ENCODE assay signal across 8 cellular contexts in genomic region chr19:7920520-7921301, GRCh38. TPM values are rescaled to one million over a fixed set of nuclear protein-coding genes. Genes with fewer than 3 reads are reported as not detected.
DNase-seq lines count a peak whose midpoint lies in the region; ATAC-seq and TF ChIP-seq lines count a peak whose summit lies in the region.

No MANE protein-coding gene starts in this region.

- H3K4me1 ChIP-seq in HCT116 (ENCODE audit: control insufficient read depth in 1 of 2, insufficient read depth in 2 of 2, low read length in 2 of 2) = peaks cover 21 to 64% of the 10 kb centered on the region in 2 experiments; a peak in 3 of 4 replicates

- no peak for TF ChIP-seq CTCF in HCT116 (IDR thresholded peaks at IDR 0.05 in 2 of 3, conservative IDR thresholded peaks at IDR 0.05 in 1 of 3; ENCODE audit: borderline replicate concordance in 1 of 3, insufficient read depth in 1 of 3, low read depth in 2 of 3, low read length in 2 of 3)
- TF ChIP-seq CTCF in omental fat pad (IDR thresholded peaks at IDR 0.05) = no peak

- ATAC-seq in HCT116 = peak; percentile 42
- ATAC-seq in omental fat pad (ENCODE audit: low FRiP score) = peak; percentile 75

- no peak for TF ChIP-seq POLR2A in HCT116 (IDR thresholded peaks at IDR 0.05; ENCODE audit: borderline replicate concordance, extremely low read depth, insufficient read depth, insufficient read length)

- RAD21 ChIA-PET in HCT116 (lab: Charles Lee; ENCODE audit: low non-redundant PET in 1 of 2, low total read pairs in 2 of 2, uncharacterized antibody in 2 of 2, unreplicated experiment in 2 of 2) = interaction anchor here (0.6 to 2.0 kb wide), 9 partner anchors 8 to 579 kb away, joined by 3 to 9 read pairs (median 6); partner anchors contain the start of gene TIMM44 (in 1 of the 2)

- no peaks in the 10 kb centered on the region for H4K20me1 ChIP-seq in HCT116 (ENCODE audit: insufficient read depth)

- DNase-seq in G401 (ENCODE audit: low spot score) = peak; percentile 97
- peak; percentile 89 for DNase-seq in HCT116 (ENCODE audit: low read depth, low spot score)
- DNase-seq in NAMALWA (ENCODE audit: low spot score) = peak; percentile 95
- peak; percentile 85 for DNase-seq in SK-N-DZ (ENCODE audit: low spot score)
- DNase-seq in activated naive CD4-positive, alpha-beta T cell treated with anti-CD3 and anti-CD28 coated beads, Interleukin-2, amount 50 U/mL, for 16 hours = peak; percentile 98
- DNase-seq in globus pallidus (ENCODE audit: low spot score) = peak; percentile 98
- DNase-seq in omental fat pad (ENCODE audit: low spot score) = peak; percentile 100

- no peaks in the 10 kb centered on the region for H3K9me3 ChIP-seq in HCT116 (ENCODE audit: control insufficient read depth in 1 of 2, insufficient read depth in 1 of 2, low read depth in 1 of 2, low read length in 2 of 2)

- BruUV-seq in HCT116 (replicated peaks; lab: Mats Ljungman, UMichigan) = TSS peak; percentile 34

- POLR2A ChIA-PET in HCT116 (lab: Charles Lee) = interaction anchor here (0.6 to 2.7 kb wide), 17 partner anchors 9 to 1410 kb away, joined by 3 to 33 read pairs (median 6); partner anchors contain the start of genes LRRC8E, MAP2K7 and TIMM44

- peaks cover 10% of the 10 kb centered on the region; the same call in 1 of the 2 replicates for H3K79me2 ChIP-seq in HCT116 (ENCODE audit: insufficient read depth, low read length)

- H3K27ac ChIP-seq in HCT116 (ENCODE audit: low read depth, low read length) (peak overlapping the region; percentile 89), temporal lobe (ENCODE audit: low read depth, low read length) (peak overlapping the region; percentile 53)

- TF ChIP-seq RAD21 in HCT116 (IDR thresholded peaks at IDR 0.05; ENCODE audit: low read depth) = no peak

- H3K4me2 ChIP-seq in HCT116 (ENCODE audit: low read length) = peak overlapping the region; percentile 91

- H3K9ac ChIP-seq in HCT116 (ENCODE audit: low read length) = peak overlapping the region; percentile 89

- H3K27me3 ChIP-seq in HCT116 (ENCODE audit: insufficient read depth, low read length) = no peaks in the 10 kb centered on the region

- H2AFZ ChIP-seq in HCT116 (ENCODE audit: low read depth, low read length, poor library complexity, severe bottlenecking) = no peak overlapping the region

- H3K9me2 ChIP-seq in HCT116 (ENCODE audit: insufficient read depth) = no peaks in the 10 kb centered on the region

- peak overlapping the region; percentile 66 to 74 for H3K4me3 ChIP-seq in HCT116 (replicated peaks in 1 of 2; ENCODE audit: low read depth in 1 of 2, low read length in 2 of 2)

- peaks cover 0 to 12% of the 10 kb centered on the region in 2 experiments; a peak in 3 of 4 replicates for H3K36me3 ChIP-seq in HCT116 (ENCODE audit: control insufficient read depth in 1 of 2, insufficient read depth in 2 of 2, low read length in 2 of 2)

- CTCF ChIA-PET in HCT116 (lab: Charles Lee) = interaction anchor here (0.6 to 5.2 kb wide), 16 partner anchors 9 to 567 kb away, joined by 3 to 41 read pairs (median 4); partner anchors contain the start of genes MAP2K7, TIMM44 and TRAPPC5

- in situ Hi-C loops in G401 (cut with HindIII; ENCODE audit: low sequenced_read_pairs) = loop anchor here (5.0 kb wide), 1 partner anchor 68 kb away; no protein-coding TSS in a partner anchor

- intact Hi-C loops in HCT116 (cut with micrococcal nuclease) = loop anchor here (1.0 to 5.0 kb wide), 2 partner anchors 50 to 68 kb away; no protein-coding TSS in a partner anchor

TF ChIP-seq in HCT116, 20 proteins besides CTCF, POLR2A, EP300 and RAD21 (continues in another document):
- TF ChIP-seq CBX3 (IDR thresholded peaks at IDR 0.05; ENCODE audit: low read depth) = no peak
- TF ChIP-seq POLR2AphosphoS5 (IDR thresholded peaks at IDR 0.05; ENCODE audit: low read depth, low read length) = peak; percentile 34
- TF ChIP-seq EZH2 (IDR thresholded peaks at IDR 0.05) = no peak
- TF ChIP-seq ATF3 (IDR thresholded peaks at IDR 0.05) = no peak
- no peak for TF ChIP-seq ELF1 (IDR thresholded peaks at IDR 0.05; ENCODE audit: borderline replicate concordance, low read depth)
- TF ChIP-seq TCF7L2 (IDR thresholded peaks at IDR 0.05; ENCODE audit: borderline replicate concordance, extremely low read depth, insufficient read depth, insufficient read length) = no peak
- TF ChIP-seq EZH2phosphoT487 (IDR thresholded peaks at IDR 0.05; ENCODE audit: borderline replicate concordance) = no peak
- no peak for TF ChIP-seq ZNF274 (IDR thresholded peaks at IDR 0.05; ENCODE audit: low read depth, low read length)
- TF ChIP-seq CEBPB (IDR thresholded peaks at IDR 0.05; ENCODE audit: low read depth) = no peak
- TF ChIP-seq MAX (IDR thresholded peaks at IDR 0.05) = peak; percentile 14; the same call in 1 of the 2 replicates
- TF ChIP-seq ZFX (IDR thresholded peaks at IDR 0.05) = no peak
- TF ChIP-seq ZBTB33 (IDR thresholded peaks at IDR 0.05; ENCODE audit: extremely low read depth, insufficient replicate concordance, low read length) = no peak
- TF ChIP-seq SP1 (IDR thresholded peaks at IDR 0.05; ENCODE audit: low read depth) = no peak
- TF ChIP-seq EGR1 (IDR thresholded peaks at IDR 0.05; ENCODE audit: low read depth) = peak; percentile 98
- no peak for TF ChIP-seq JUND (IDR thresholded peaks at IDR 0.05)
- no peak for TF ChIP-seq SIN3A (IDR thresholded peaks at IDR 0.05; ENCODE audit: low read depth)
- no peak for TF ChIP-seq YY1 (IDR thresholded peaks at IDR 0.05; ENCODE audit: extremely low read depth, insufficient replicate concordance, low read depth, low read length)

RNA-seq across cellular contexts. Expression of gene SNAPC2, which starts 0.6 kb away (rescaled TPM):
- 35.1 and 37.8 TPM in 2 replicates for total RNA-seq in G401 (2014; rRNA removed; shearing (Covaris generic))
- total RNA-seq in HCT116 (2021; ENCODE audit: unreplicated experiment) = 42.9 TPM
- polyA plus RNA-seq in HCT116 (2012) = 35.7 and 41.4 TPM in 2 replicates
- 16.8 and 19.2 TPM in 2 replicates for polyA plus RNA-seq in SK-N-DZ (2014; cell fraction: cytosol; rRNA removed)
- 7.9 and 14.1 TPM in 2 replicates for polyA plus RNA-seq in SK-N-DZ (2014; cell fraction: nucleus; rRNA removed)
- 10 to 100 TPM in 3 of 4 donors, 1 to 10 TPM in 1; 4.7 to 13.1 (median 12.3) TPM for total RNA-seq in omental fat pad
- total RNA-seq in temporal lobe = 5.9 TPM

RNA-seq across cellular contexts. Expression of gene CTXN1, which starts 5.2 kb away (rescaled TPM):
- total RNA-seq in G401 (2014; rRNA removed; shearing (Covaris generic)) = 27.0 and 27.3 TPM in 2 replicates
- total RNA-seq in HCT116 (2021; ENCODE audit: unreplicated experiment) = 56.0 TPM
- 19.3 and 20.5 TPM in 2 replicates for polyA plus RNA-seq in HCT116 (2012)
- 10.4 and 16.9 TPM in 2 replicates for polyA plus RNA-seq in SK-N-DZ (2014; cell fraction: cytosol; rRNA removed)
- polyA plus RNA-seq in SK-N-DZ (2014; cell fraction: nucleus; rRNA removed) = 14.9 and 19.4 TPM in 2 replicates
- total RNA-seq in omental fat pad = 1 to 10 TPM in 3 of 4 donors, not detected in 1; 1.6 to 3.7 (median 2.0) TPM
- 36.6 TPM for total RNA-seq in temporal lobe

RNA-seq across cellular contexts. Expression of gene TGFBR3L, which starts 6.1 kb away (rescaled TPM):
- total RNA-seq in G401 (2014; rRNA removed; shearing (Covaris generic)) = not detected in 2 replicates
- total RNA-seq in HCT116 (2021; ENCODE audit: unreplicated experiment) = 30.9 TPM
- 37.9 and 39.2 TPM in 2 replicates for polyA plus RNA-seq in HCT116 (2012)
- 9.0 and 21.7 TPM in 2 replicates for polyA plus RNA-seq in SK-N-DZ (2014; cell fraction: cytosol; rRNA removed)
- 11.4 and 25.5 TPM in 2 replicates for polyA plus RNA-seq in SK-N-DZ (2014; cell fraction: nucleus; rRNA removed)
- total RNA-seq in omental fat pad = not detected
- total RNA-seq in temporal lobe = 0.74 TPM

RNA-seq across cellular contexts. Expression of gene MAP2K7, which starts 17.0 kb away (rescaled TPM):
- 14.2 and 16.2 TPM in 2 replicates for total RNA-seq in G401 (2014; rRNA removed; shearing (Covaris generic))
- total RNA-seq in HCT116 (2021; ENCODE audit: unreplicated experiment) (59.1 TPM), omental fat pad (10 to 100 TPM; 12.9 to 13.7 (median 13.6) TPM), temporal lobe (7.1 TPM)
- 36.4 and 43.1 TPM in 2 replicates for polyA plus RNA-seq in HCT116 (2012)
- 20.8 and 28.7 TPM in 2 replicates for polyA plus RNA-seq in SK-N-DZ (2014; cell fraction: cytosol; rRNA removed)
- 35.1 and 44.5 TPM in 2 replicates for polyA plus RNA-seq in SK-N-DZ (2014; cell fraction: nucleus; rRNA removed)

RNA-seq across cellular contexts. Expression of gene TIMM44, which starts 22.8 kb away (rescaled TPM):
- total RNA-seq in G401 (2014; rRNA removed; shearing (Covaris generic)) = 100 and 168 TPM in 2 replicates
- total RNA-seq in HCT116 (2021; ENCODE audit: unreplicated experiment) (136 TPM), omental fat pad (10 to 100 TPM; 44.3 to 53.3 (median 47.6) TPM), temporal lobe (27.0 TPM)
- polyA plus RNA-seq in HCT116 (2012) = 75.6 and 76.4 TPM in 2 replicates
- polyA plus RNA-seq in SK-N-DZ (2014; cell fraction: cytosol; rRNA removed) = 82.5 and 83.0 TPM in 2 replicates
- 272 and 276 TPM in 2 replicates for polyA plus RNA-seq in SK-N-DZ (2014; cell fraction: nucleus; rRNA removed)

Comparison
In these comparisons a context has a peak if more than half of its experiments do, and no peak if none do; other contexts are left out.
1. Peak in every context shown above with its lines: DNase-seq, ATAC-seq, H3K4me3 ChIP-seq and H3K27ac ChIP-seq.
2. RNA of gene TGFBR3L, which starts 6.1 kb away (total RNA-seq): 30.9 TPM in HCT116 (single experiment); 0.74 TPM in temporal lobe (single experiment), not detected in G401 and not detected in omental fat pad; every median in the first group is over 10 times any median in the second.